ENCODE assay signal across 10 cellular contexts in the genomic region with DNA sequence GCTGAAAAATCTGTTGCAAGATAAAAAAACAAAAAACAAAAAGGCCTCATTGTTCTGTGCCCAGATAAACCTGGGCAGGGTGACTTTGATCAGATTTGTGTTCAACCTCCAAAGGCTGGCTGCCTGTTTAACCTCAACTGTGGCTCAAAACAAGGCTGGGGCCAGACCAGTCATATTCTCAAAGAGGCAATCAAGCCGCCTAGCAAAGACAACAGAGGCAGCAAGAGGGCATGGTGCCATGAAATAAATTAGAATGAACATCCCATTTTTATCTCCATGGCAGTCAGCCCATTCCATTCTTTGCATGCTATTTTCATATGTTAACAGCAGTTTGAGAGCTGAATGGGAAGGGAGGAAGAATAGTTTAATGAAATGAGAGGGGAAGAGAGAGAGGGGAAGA.
"Had no signal": no experiment of that assay in that cellular context is flagged by ENCODE, and none has a peak within 500 bp of the region (broad histone marks: within the 10 kb centered on the region; RNA-seq: fewer than 3 reads in every experiment).

No MANE protein-coding gene starts in this region.

- H3K27ac ChIP-seq: body of pancreas, gastroesophageal sphincter, ovary, sigmoid colon, suprapubic skin had no signal

- FAIRE-seq: kidney had no signal

- DNase-seq: activated naive CD4-positive, alpha-beta T cell treated with anti-CD3 and anti-CD28 coated beads, Interleukin-2, amount 10 ng/mL, durations not matched to agents 7 days and 5 days; body of pancreas; central memory CD4-positive, alpha-beta T cell; kidney; ovary; sigmoid colon; stimulated activated CD4-positive, alpha-beta T cell treated with anti-CD3 and anti-CD28 coated beads, Interleukin-12 subunit alpha, Interleukin-12 subunit beta, amount 100 ng/mL, for 4 hours; stimulated activated naive CD4-positive, alpha-beta T cell treated with Interleukin-2 at 50 U/mL for 16 hours had no signal

- H3K36me3 ChIP-seq: gastroesophageal sphincter, ovary, sigmoid colon, suprapubic skin had no signal

- H3K27me3 ChIP-seq: body of pancreas, gastroesophageal sphincter, ovary, sigmoid colon, suprapubic skin had no signal

- H3K4me1 ChIP-seq: body of pancreas, gastroesophageal sphincter, sigmoid colon, suprapubic skin had no signal

- H3K4me3 ChIP-seq: body of pancreas, gastroesophageal sphincter, ovary, sigmoid colon, suprapubic skin had no signal

- ATAC-seq: body of pancreas, gastroesophageal sphincter had no signal
